In genomic region chr16:56625943-56626654, GRCh38 we compare ENCODE assay signal across 8 cellular contexts. TPM values are rescaled to one million over a fixed set of nuclear protein-coding genes. Genes with fewer than 3 reads are reported as not detected.
DNase-seq lines count a peak whose midpoint lies in the region; ATAC-seq and TF ChIP-seq lines count a peak whose summit lies in the region.

No MANE protein-coding gene starts in this region.

- POLR2A ChIA-PET in BJ (lab: Charles Lee) = interaction anchor here (0.6 to 1.7 kb wide), 8 partner anchors 9 to 345 kb away, joined by 3 to 17 read pairs (median 6); partner anchors contain the start of gene MT2A

- H3K27ac Mint-ChIP-seq in chondrocyte (ENCODE audit: unreplicated experiment) = peak overlapping the region; percentile 91

- no peaks in the 10 kb centered on the region for H3K36me3 ChIP-seq in BJ (ENCODE audit: control insufficient read depth, insufficient read depth, low read length)
- no peaks in the 10 kb centered on the region for H3K36me3 ChIP-seq in HUES48 (ENCODE audit: control insufficient read depth, insufficient read depth, low read length)
- H3K36me3 ChIP-seq in upper lobe of left lung = no peaks in the 10 kb centered on the region

- H3K27me3 ChIP-seq in BJ (ENCODE audit: control insufficient read depth, insufficient read depth, low read length) (no peaks in the 10 kb centered on the region), HUES48 (ENCODE audit: control insufficient read depth, insufficient read depth, low read length) (peaks cover 93% of the 10 kb centered on the region), upper lobe of left lung (peaks cover 0 to 4% (median 1%) of the 10 kb centered on the region in 4 donors)

- H3K4me3 ChIP-seq in BJ (ENCODE audit: low read depth, low read length) (peak overlapping the region; percentile 58), HUES48 (ENCODE audit: low read depth, low read length) (peak overlapping the region; percentile 57), upper lobe of left lung (peak overlapping the region; percentile 44 to 70 (median 58))

- H3K9me3 ChIP-seq in HUES48 (ENCODE audit: control insufficient read depth, insufficient read depth, low read length) = no peaks in the 10 kb centered on the region
- no peaks in the 10 kb centered on the region for H3K9me3 ChIP-seq in upper lobe of left lung

- DNase-seq in BJ (ENCODE audit: low read depth) (no peak), chondrocyte (ENCODE audit: low spot score) (no peak), lung microvascular endothelial cell (ENCODE audit: low read depth in 2 of 2) (peak; percentile 63 to 75), upper lobe of left lung (peak in 1 of 2 donors; percentile 36), HuH-7 (ENCODE audit: low spot score) (no peak), SHP77 (lab: John Stamatoyannopoulos, UW) (no peak), NCI-H446 (lab: John Stamatoyannopoulos, UW) (no peak)

- H3K4me1 Mint-ChIP-seq in chondrocyte (ENCODE audit: low read depth) = peaks cover 37% of the 10 kb centered on the region

- TF ChIP-seq CTCF in BJ (IDR thresholded peaks at IDR 0.05; ENCODE audit: insufficient read depth, low read depth, low read length) (no peak), chondrocyte (IDR thresholded peaks at IDR 0.05) (no peak), upper lobe of left lung (IDR thresholded peaks at IDR 0.05) (no peak)

- TF ChIP-seq EP300 in upper lobe of left lung (IDR thresholded peaks at IDR 0.05) = no peak

- TF ChIP-seq POLR2A in upper lobe of left lung (IDR thresholded peaks at IDR 0.05) = peak in 1 of 4 donors; percentile 3

- CTCF ChIA-PET in BJ (lab: Yijun Ruan, JAX) = interaction anchor here (0.6 to 1.5 kb wide), 11 partner anchors 9 to 189 kb away, joined by 3 to 4 read pairs (median 3); no protein-coding TSS in a partner anchor

- peaks cover 22% of the 10 kb centered on the region for H3K4me1 ChIP-seq in HUES48 (ENCODE audit: control insufficient read depth, insufficient read depth, low read length)
- H3K4me1 ChIP-seq in upper lobe of left lung = peaks cover 7 to 29% (median 17%) of the 10 kb centered on the region in 4 donors

- H3K36me3 Mint-ChIP-seq in chondrocyte (ENCODE audit: low read depth) = no peaks in the 10 kb centered on the region

- H3K9me3 Mint-ChIP-seq in chondrocyte (ENCODE audit: low read depth) = no peaks in the 10 kb centered on the region

- no peak overlapping the region for H3K9ac ChIP-seq in HUES48 (ENCODE audit: low read depth, low read length)

- H3K4me3 Mint-ChIP-seq in chondrocyte (ENCODE audit: unreplicated experiment) = peak overlapping the region; percentile 76

- H3K27ac ChIP-seq in HUES48 (ENCODE audit: low read depth, low read length) (no peak overlapping the region), upper lobe of left lung (peak overlapping the region; percentile 88 to 97 (median 92))

- 24 to 26% methylated on average over 8 to 16 of the region's 16 CpGs for WGBS in upper lobe of left lung, 2 donors

- H3K27me3 Mint-ChIP-seq in chondrocyte (ENCODE audit: low read depth) = no peaks in the 10 kb centered on the region

- peak; percentile 83 to 88 for ATAC-seq in upper lobe of left lung (ENCODE audit: low FRiP score in 2 of 2)

RNA-seq across cellular contexts. Expression of gene MT1E, which starts 0.5 kb away (rescaled TPM):
- polyA plus RNA-seq in BJ (2011; rRNA removed) = 147 and 188 TPM in 2 replicates
- polyA minus RNA-seq in BJ (2011; rRNA and poly(A)+ RNA removed) = 78.9 and 115 TPM in 2 replicates
- total RNA-seq in chondrocyte (23.2 to 35.8 TPM (median 31.4 TPM) in 3 replicates), lung microvascular endothelial cell (30.2 and 176 TPM in 2 replicates), upper lobe of left lung (100 to 1,000 TPM in 5 of 6 donors, 10 to 100 TPM in 1; 72.3 to 546 (median 187) TPM)

RNA-seq across cellular contexts. Expression of gene MT1M, which starts 6.4 kb away (rescaled TPM):
- 0.67 and 0.94 TPM in 2 replicates for polyA plus RNA-seq in BJ (2011; rRNA removed)
- 0.93 and 0.95 TPM in 2 replicates for polyA minus RNA-seq in BJ (2011; rRNA and poly(A)+ RNA removed)
- total RNA-seq in chondrocyte (0.35 to 0.59 TPM in 2 of 3 replicates, not detected in the other), lung microvascular endothelial cell (0.99 and 3.5 TPM in 2 replicates), upper lobe of left lung (100 to 1,000 TPM in 1 of 6 donors, 10 to 100 TPM in 4, 1 to 10 TPM in 1; 8.4 to 194 (median 37.0) TPM)

RNA-seq across cellular contexts. Expression of gene MT1A, which starts 12.4 kb away (rescaled TPM):
- polyA plus RNA-seq in BJ (2011; rRNA removed) = 0.82 TPM in 1 of 2 replicates, not detected in the other
- polyA minus RNA-seq in BJ (2011; rRNA and poly(A)+ RNA removed) = 2.1 and 2.7 TPM in 2 replicates
- total RNA-seq in chondrocyte (1.1 TPM in 1 of 3 replicates, not detected in the others), lung microvascular endothelial cell (0.79 and 2.4 TPM in 2 replicates), upper lobe of left lung (10 to 100 TPM in 4 of 6 donors, 1 to 10 TPM in 1, not detected in 1; 5.4 to 59.1 (median 13.4) TPM)

RNA-seq across cellular contexts. Expression of gene MT2A, which starts 17.7 kb away (rescaled TPM):
- polyA plus RNA-seq in BJ (2011; rRNA removed) = 167 and 194 TPM in 2 replicates
- 138 and 205 TPM in 2 replicates for polyA minus RNA-seq in BJ (2011; rRNA and poly(A)+ RNA removed)
- total RNA-seq in chondrocyte (160 to 407 TPM (median 183 TPM) in 3 replicates), lung microvascular endothelial cell (44.2 and 72.8 TPM in 2 replicates), upper lobe of left lung (100 to 1,000 TPM; 137 to 552 (median 338) TPM)

RNA-seq across cellular contexts. Expression of gene MT1B, which starts 25.6 kb away (rescaled TPM):
- polyA plus RNA-seq in BJ (2011; rRNA removed) = not detected in 2 replicates
- not detected in 2 replicates for polyA minus RNA-seq in BJ (2011; rRNA and poly(A)+ RNA removed)
- not detected in 3 replicates for total RNA-seq in chondrocyte
- total RNA-seq in lung microvascular endothelial cell = not detected in 2 replicates
- total RNA-seq in upper lobe of left lung = not detected

Comparison
In these comparisons a context has a peak if more than half of its experiments do, and no peak if none do; other contexts are left out.
1. DNase-seq: peak in lung microvascular endothelial cell (2 of 2); none in BJ (single experiment), chondrocyte (single experiment), HuH-7 (single experiment), SHP77 (0 of 2) and NCI-H446 (0 of 2).
2. Peak in every context shown above with its lines, with median percentiles within 50 percentile points of each other: H3K4me3 ChIP-seq.